In genomic region chr5:135051399-135051798, GRCh38 we compare ENCODE assay signal across 25 cellular contexts. TPM values are rescaled to one million over a fixed set of nuclear protein-coding genes. Genes with fewer than 3 reads are reported as not detected.
A peak's percentile ranks its signal among the peaks of the same experiment; 100 is the strongest.
DNase-seq lines count a peak whose midpoint lies in the region; ATAC-seq, FAIRE-seq and TF ChIP-seq lines count a peak whose summit lies in the region.
"Had no signal": no experiment of that assay in that cellular context is flagged by ENCODE, and none has a peak within 500 bp of the region (broad histone marks: within the 10 kb centered on the region; RNA-seq: fewer than 3 reads in every experiment).

No MANE protein-coding gene starts in this region.

- TF ChIP-seq CTCF in MCF 10A (IDR thresholded peaks at IDR 0.05; ENCODE audit: unreplicated experiment), result no peak
- no peak for TF ChIP-seq CTCF in mammary epithelial cell (conservative IDR thresholded peaks at IDR 0.05 in 1 of 2, IDR thresholded peaks at IDR 0.05 in 1 of 2; ENCODE audit: extremely low read depth in 1 of 2, insufficient read depth in 1 of 2, low read depth in 1 of 2, low read length in 2 of 2)
- TF ChIP-seq CTCF in hepatocyte (IDR thresholded peaks at IDR 0.05; ENCODE audit: poor library complexity), result no peak
- TF ChIP-seq CTCF in HepG2 (CRISPR knock-in tag; IDR thresholded peaks at IDR 0.05), result no peak

- FAIRE-seq in HepG2 (lab: Jason Lieb, UNC), result no peak
- FAIRE-seq: G401.6 had no signal

- H4K20me1 ChIP-seq in mammary epithelial cell (ENCODE audit: insufficient read depth, low read length) (no peaks in the 10 kb centered on the region), hepatocyte (ENCODE audit: insufficient read depth, poor library complexity, severe bottlenecking) (no peaks in the 10 kb centered on the region), HepG2 (ENCODE audit: insufficient read depth, low read length) (no peaks in the 10 kb centered on the region)
- H4K20me1 ChIP-seq: BLaER1 had no signal

- no peak overlapping the region for H3K4me3 ChIP-seq in mammary epithelial cell (replicated peaks in 1 of 3; ENCODE audit: insufficient read depth in 1 of 3, low read depth in 2 of 3, low read length in 3 of 3)
- no peak overlapping the region for H3K4me3 ChIP-seq in hepatocyte
- H3K4me3 ChIP-seq in HepG2 (replicated peaks in 1 of 3; ENCODE audit: insufficient read depth in 1 of 3, low read depth in 2 of 3, low read length in 3 of 3), result no peak overlapping the region
- H3K4me3 ChIP-seq: BLaER1, GM23248, SJSA1 had no signal

- in situ Hi-C loops in mammary epithelial cell (cut with MboI; ENCODE audit: low sequenced_read_pairs in 2 of 2) (no loop called here), HepG2 (cut with HindIII; ENCODE audit: extremely low pct_ligation_motif_present, low pct_unique_long_range_greater_than_20kb) (no loop called here)

- no peak for TF ChIP-seq RAD21 in HepG2 (CRISPR knock-in tag; IDR thresholded peaks at IDR 0.05)

- no peak overlapping the region for H2AFZ ChIP-seq in mammary epithelial cell (ENCODE audit: low read depth, low read length)
- H2AFZ ChIP-seq in hepatocyte, result no peak overlapping the region
- no peak overlapping the region for H2AFZ ChIP-seq in HepG2 (ENCODE audit: low read length)
- H2AFZ ChIP-seq: GM23248 had no signal

- intact Hi-C loops in MCF 10A (cut with micrococcal nuclease), result no loop called here
- intact Hi-C loops in mammary epithelial cell (cut with micrococcal nuclease), result no loop called here
- intact Hi-C loops in HepG2 (cut with micrococcal nuclease; ENCODE audit: unreplicated experiment), result no loop called here

- CTCF ChIA-PET in MCF 10A (lab: Yijun Ruan, JAX) (no interaction called here), mammary epithelial cell (lab: Charles Lee; ENCODE audit: low non-redundant PET) (no interaction called here), HepG2 (lab: Yijun Ruan, JAX; ENCODE audit: low intra/inter-chr PET ratio, low total read pairs) (no interaction called here)

- no peak for TF ChIP-seq POLR2A in HepG2 (IDR thresholded peaks at IDR 0.05; ENCODE audit: insufficient read depth in 1 of 2, low read depth in 2 of 2, low read length in 2 of 2)

- no peak overlapping the region for H3K4me3 Mint-ChIP-seq in MCF 10A (ENCODE audit: unreplicated experiment)
- no peak overlapping the region for H3K4me3 Mint-ChIP-seq in activated T-cell treated with anti-CD3 and anti-CD28 coated beads, Interleukin-2, amount 50 U/mL, for 24 hours
- H3K4me3 Mint-ChIP-seq: CD4-positive, CD25-positive, alpha-beta regulatory T cell had no signal

- no peaks in the 10 kb centered on the region for H3K36me3 ChIP-seq in mammary epithelial cell (ENCODE audit: insufficient read depth, low read length)
- H3K36me3 ChIP-seq in hepatocyte (replicated peaks; ENCODE audit: insufficient read depth, low read depth), result no peaks in the 10 kb centered on the region
- no peaks in the 10 kb centered on the region for H3K36me3 ChIP-seq in HepG2 (replicated peaks in 1 of 2; ENCODE audit: control insufficient read depth in 1 of 2, insufficient read depth in 2 of 2, low read length in 2 of 2)
- H3K36me3 ChIP-seq: BLaER1, SJSA1 had no signal

- H3K9me2 ChIP-seq in hepatocyte (replicated peaks; ENCODE audit: insufficient read depth), result no peaks in the 10 kb centered on the region

- no peak overlapping the region for H3K27ac Mint-ChIP-seq in MCF 10A (ENCODE audit: low read depth, unreplicated experiment)
- H3K27ac Mint-ChIP-seq in activated T-cell treated with anti-CD3 and anti-CD28 coated beads, Interleukin-2, amount 50 U/mL, for 24 hours, result no peak overlapping the region
- H3K27ac Mint-ChIP-seq: CD4-positive, CD25-positive, alpha-beta regulatory T cell; H9 had no signal

- H3K4me1 Mint-ChIP-seq in MCF 10A (ENCODE audit: insufficient read depth, unreplicated experiment), result no peaks in the 10 kb centered on the region
- H3K4me1 Mint-ChIP-seq in activated T-cell treated with anti-CD3 and anti-CD28 coated beads, Interleukin-2, amount 50 U/mL, for 24 hours (ENCODE audit: low read depth), result no peaks in the 10 kb centered on the region

- H3K4me2 ChIP-seq in mammary epithelial cell (ENCODE audit: insufficient read depth, low read depth, low read length) (no peak overlapping the region), hepatocyte (no peak overlapping the region), HepG2 (ENCODE audit: low read depth, low read length) (no peak overlapping the region)
- H3K4me2 ChIP-seq: BLaER1 had no signal

- BruUV-seq in MCF 10A (replicated peaks; lab: Mats Ljungman, UMichigan) (no TSS peak), mammary epithelial cell (replicated peaks; lab: Mats Ljungman, UMichigan) (no TSS peak), HepG2 (replicated peaks; lab: Mats Ljungman, UMichigan) (no TSS peak)

- H3K27ac ChIP-seq in mammary epithelial cell (ENCODE audit: insufficient read depth, low read depth, low read length), result no peak overlapping the region
- H3K27ac ChIP-seq in hepatocyte, result peak overlapping the region; percentile 67
- no peak overlapping the region for H3K27ac ChIP-seq in HepG2 (ENCODE audit: extremely low read length, insufficient read depth, low read length)
- H3K27ac ChIP-seq: 22Rv1, BLaER1, GM23248, SJSA1 had no signal

- H3K9me3 ChIP-seq in mammary epithelial cell (replicated peaks; ENCODE audit: insufficient read depth, low read length) (no peaks in the 10 kb centered on the region), hepatocyte (ENCODE audit: low read depth) (no peaks in the 10 kb centered on the region), HepG2 (ENCODE audit: low read length) (no peaks in the 10 kb centered on the region)
- H3K9me3 ChIP-seq: BLaER1, SJSA1 had no signal

- no peaks in the 10 kb centered on the region for H3K9me3 Mint-ChIP-seq in MCF 10A (ENCODE audit: unreplicated experiment)
- no peaks in the 10 kb centered on the region for H3K9me3 Mint-ChIP-seq in activated T-cell treated with anti-CD3 and anti-CD28 coated beads, Interleukin-2, amount 50 U/mL, for 24 hours
- H3K9me3 Mint-ChIP-seq: H9 had no signal

- 72% methylated on average over 3 of the region's 3 CpGs for WGBS in mammary epithelial cell (ENCODE audit: low coverage, missing lambda C conversion rate)
- WGBS in hepatocyte (ENCODE audit: low lambda C conversion rate, missing lambda C conversion rate), result 83% methylated on average over 3 of the region's 3 CpGs
- 65% methylated on average over 3 of the region's 3 CpGs for WGBS in HepG2 (ENCODE audit: low lambda C conversion rate)

- H3K27me3 Mint-ChIP-seq in MCF 10A (ENCODE audit: insufficient read depth, unreplicated experiment), result no peaks in the 10 kb centered on the region
- H3K27me3 Mint-ChIP-seq in activated T-cell treated with anti-CD3 and anti-CD28 coated beads, Interleukin-2, amount 50 U/mL, for 24 hours, result peaks cover 69% of the 10 kb centered on the region

- DNase-seq in MCF 10A (ENCODE audit: unreplicated experiment) (peak; percentile 33), mammary epithelial cell (no peak), OCI-M1 (lab: John Stamatoyannopoulos, UW) (peak; percentile 61), hepatocyte (ENCODE audit: low spot score) (no peak), AG20443 (ENCODE audit: low spot score) (no peak), HepG2 (ENCODE audit: low spot score) (no peak), SIG-M5 (lab: John Stamatoyannopoulos, UW) (no peak)
- DNase-seq in activated T-cell treated with anti-CD3 and anti-CD28 coated beads, Interleukin-2, amount 50 U/mL, for 24 hours, result no peak
- DNase-seq: CD4-positive, CD25-positive, alpha-beta regulatory T cell; DMS53; GM23248; H9; Kasumi-1; MV-4-11; NCI-H2029 treated with DMSO at 0.1 percent for 48 hours; NCI-H226; NCI-H510A; NCI-H69; PC-3 had no signal

- H3K36me3 Mint-ChIP-seq in MCF 10A (ENCODE audit: insufficient read depth, unreplicated experiment), result peaks cover 7% of the 10 kb centered on the region
- no peaks in the 10 kb centered on the region for H3K36me3 Mint-ChIP-seq in activated T-cell treated with anti-CD3 and anti-CD28 coated beads, Interleukin-2, amount 50 U/mL, for 24 hours (ENCODE audit: low read depth)
- H3K36me3 Mint-ChIP-seq: CD4-positive, CD25-positive, alpha-beta regulatory T cell had no signal

- no peak for ATAC-seq in HepG2
- ATAC-seq: PC-3, Right ventricle myocardium inferior had no signal

- H3K4me1 ChIP-seq in mammary epithelial cell (ENCODE audit: insufficient read depth, low read length), result no peaks in the 10 kb centered on the region
- peaks cover 13% of the 10 kb centered on the region for H3K4me1 ChIP-seq in hepatocyte (ENCODE audit: insufficient read depth)
- H3K4me1 ChIP-seq in HepG2 (ENCODE audit: insufficient read depth, low read length), result peaks cover 25% of the 10 kb centered on the region
- H3K4me1 ChIP-seq: SJSA1 had no signal

- dilution Hi-C loops in mammary epithelial cell (cut with HindIII; ENCODE audit: low sequenced_read_pairs), result no loop called here

- H3K79me2 ChIP-seq in mammary epithelial cell (ENCODE audit: insufficient read depth, low read length) (no peaks in the 10 kb centered on the region), hepatocyte (no peaks in the 10 kb centered on the region), HepG2 (ENCODE audit: insufficient read depth, low read length) (no peaks in the 10 kb centered on the region)

- TF ChIP-seq EP300 in HepG2 (IDR thresholded peaks at IDR 0.05; ENCODE audit: low read depth in 2 of 2, low read length in 2 of 2) (no peak), HepG2 (CRISPR knock-in tag; IDR thresholded peaks at IDR 0.05; ENCODE audit: borderline replicate concordance) (no peak)

- POLR2A ChIA-PET in MCF 10A (lab: Yijun Ruan, JAX) (no interaction called here), HepG2 (lab: Yijun Ruan, JAX) (no interaction called here)

- H3K27me3 ChIP-seq in mammary epithelial cell (ENCODE audit: insufficient read depth, low read length) (peaks cover 9% of the 10 kb centered on the region), hepatocyte (peaks cover 22% of the 10 kb centered on the region), HepG2 (ENCODE audit: control insufficient read depth in 1 of 2, insufficient read depth in 2 of 2, low read length in 2 of 2) (no peaks in the 10 kb centered on the region)
- H3K27me3 ChIP-seq: BLaER1 had no signal

- no peak overlapping the region for H3K9ac ChIP-seq in mammary epithelial cell (ENCODE audit: insufficient read depth, low read length)
- no peak overlapping the region for H3K9ac ChIP-seq in HepG2 (ENCODE audit: insufficient read depth, low read depth, low read length)
- H3K9ac ChIP-seq: BLaER1, GM23248 had no signal

RNA-seq across cellular contexts. Expression of gene PITX1, which starts 17.4 kb away (rescaled TPM):
- 37.1 and 42.9 TPM in 2 replicates for total RNA-seq in MCF 10A (2022)
- 10 to 100 TPM in 1 of 2 donors, 1 to 10 TPM in 1; 2.7 to 21.3 TPM for total RNA-seq in mammary epithelial cell
- polyA plus RNA-seq in mammary epithelial cell, result 9.2 TPM
- 0.57 TPM for polyA minus RNA-seq in mammary epithelial cell
- 62.9 and 64.9 TPM in 2 replicates for total RNA-seq in hepatocyte
- polyA plus RNA-seq in hepatocyte, result 141 and 156 TPM in 2 replicates
- 13.1 and 20.2 TPM in 2 replicates for total RNA-seq in HepG2 (2016; rRNA removed; fragmentation: Illumina TruSeq; extraction: Trizol)
- 12.8 and 17.7 TPM in 2 replicates for total RNA-seq in HepG2 (2016; cell fraction: cytosol; rRNA removed; fragmentation: Illumina TruSeq; extraction: Trizol; ENCODE audit: low read depth)
- 12.5 and 19.9 TPM in 2 replicates for total RNA-seq in HepG2 (2016; cell fraction: insoluble cytoplasmic fraction; rRNA removed; fragmentation: Illumina TruSeq; extraction: Trizol)
- total RNA-seq in HepG2 (2016; cell fraction: membrane; rRNA removed; fragmentation: Illumina TruSeq; extraction: Trizol), result 27.9 and 34.7 TPM in 2 replicates
- 17.9 and 18.7 TPM in 2 replicates for total RNA-seq in HepG2 (2016; cell fraction: nucleus; rRNA removed; fragmentation: Illumina TruSeq; extraction: Trizol)
- 11.7 and 17.0 TPM in 2 replicates for polyA plus RNA-seq in HepG2 (2011; rRNA removed)
- 13.4 and 20.2 TPM in 2 replicates for polyA plus RNA-seq in HepG2 (2011; cell fraction: cytosol; rRNA removed)
- 26.6 and 30.3 TPM in 2 replicates for polyA plus RNA-seq in HepG2 (2011; cell fraction: nucleus; rRNA removed)
- polyA plus RNA-seq in HepG2 (2012), result 6.9 and 13.4 TPM in 2 replicates
- 29.4 and 35.3 TPM in 2 replicates for polyA plus RNA-seq in HepG2 (2016; cell fraction: cytosol; fragmentation: Illumina TruSeq; extraction: Trizol; ENCODE audit: low read depth)
- 19.1 and 27.9 TPM in 2 replicates for polyA plus RNA-seq in HepG2 (2016; cell fraction: insoluble cytoplasmic fraction; fragmentation: Illumina TruSeq; extraction: Trizol; ENCODE audit: low read depth)
- 43.6 and 46.2 TPM in 2 replicates for polyA plus RNA-seq in HepG2 (2016; cell fraction: membrane; fragmentation: Illumina TruSeq; extraction: Trizol; ENCODE audit: low read depth)
- 32.5 and 33.9 TPM in 2 replicates for polyA plus RNA-seq in HepG2 (2016; cell fraction: nucleus; fragmentation: Illumina TruSeq; extraction: Trizol; ENCODE audit: insufficient read depth, low read depth)
- polyA minus RNA-seq in HepG2 (2011; rRNA and poly(A)+ RNA removed; ENCODE audit: low replicate concordance), result 19.5 and 28.2 TPM in 2 replicates
- 10.5 and 12.9 TPM in 2 replicates for polyA minus RNA-seq in HepG2 (2011; cell fraction: cytosol; rRNA and poly(A)+ RNA removed)
- polyA minus RNA-seq in HepG2 (2011; cell fraction: nucleus; rRNA and poly(A)+ RNA removed), result 6.4 and 6.8 TPM in 2 replicates
- total RNA-seq: CD4-positive, CD25-positive, alpha-beta regulatory T cell; GM23248; H9; Right ventricle myocardium inferior; RPMI7951 had no signal
- polyA plus RNA-seq: CD4-positive, CD25-positive, alpha-beta regulatory T cell; GM23248 had no signal

Comparison
In these comparisons a context has a peak if more than half of its experiments do, and no peak if none do; other contexts are left out.
1. DNase-seq: peak in MCF 10A (single experiment) and OCI-M1 (single experiment); none in mammary epithelial cell (single experiment), hepatocyte (single experiment), AG20443 (single experiment), HepG2 (single experiment), activated T-cell treated with anti-CD3 and anti-CD28 coated beads, Interleukin-2, amount 50 U/mL, for 24 hours (single experiment) and SIG-M5 (single experiment).